In the genomic region with DNA sequence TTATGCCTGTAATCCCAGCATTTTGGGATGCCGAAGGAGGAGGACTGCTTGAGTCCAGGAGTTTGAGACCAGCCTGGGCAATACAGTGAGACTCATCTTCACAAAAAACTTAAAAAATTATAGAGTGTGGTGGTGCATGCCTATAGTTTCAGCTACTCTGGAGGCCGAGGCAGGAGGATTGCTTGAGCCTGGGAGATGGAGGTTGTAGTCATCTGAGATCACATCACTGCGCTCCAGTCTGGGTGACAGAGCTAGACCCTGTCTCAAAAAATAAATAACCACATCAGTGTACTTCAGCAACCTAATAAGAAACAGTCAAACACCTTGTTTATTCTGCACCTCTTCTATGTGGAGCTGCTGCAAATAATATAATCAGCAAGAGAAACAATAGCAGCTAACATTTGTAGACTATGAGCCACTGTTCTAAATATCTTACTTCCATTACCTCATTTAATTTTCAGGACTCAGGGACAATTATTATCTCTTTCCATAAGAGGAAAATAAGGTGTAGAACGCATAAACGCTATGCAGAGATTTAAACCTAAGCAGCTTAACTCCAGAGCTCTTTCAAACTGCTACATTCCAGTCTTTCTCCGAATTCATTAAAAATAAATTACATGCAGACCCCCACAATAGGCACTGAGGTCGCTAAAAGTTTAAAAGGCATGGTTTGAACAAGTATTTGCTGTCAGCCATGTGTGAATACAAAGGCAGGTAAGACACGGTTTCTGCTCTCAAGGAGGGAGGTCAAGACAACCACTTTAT, we compare ENCODE assay signal across 8 cellular contexts. TPM values are rescaled to one million over a fixed set of nuclear protein-coding genes. Genes with fewer than 3 reads are reported as not detected.
DNase-seq lines count a peak whose midpoint lies in the region; TF ChIP-seq lines count a peak whose summit lies in the region.

No MANE protein-coding gene starts in this region.

- H3K27ac ChIP-seq in DOHH2 (ENCODE audit: low read depth, low read length), result no peak overlapping the region
- no peak overlapping the region for H3K27ac ChIP-seq in OCI-LY1 (ENCODE audit: low read depth, low read length, poor library complexity, severe bottlenecking)
- no peak overlapping the region for H3K27ac ChIP-seq in endodermal cell (ENCODE audit: low read depth, low read length)

- H3K4me3 ChIP-seq in DOHH2 (ENCODE audit: low read length) (peak overlapping the region; percentile 97), OCI-LY1 (ENCODE audit: low read depth, low read length, poor library complexity, severe bottlenecking) (peak overlapping the region; percentile 93), endodermal cell (ENCODE audit: low read length) (peak overlapping the region; percentile 93)

- H3K36me3 Mint-ChIP-seq in endodermal cell (ENCODE audit: low read depth) (peaks cover 33% of the 10 kb centered on the region), osteocyte (ENCODE audit: unreplicated experiment) (peaks cover 9% of the 10 kb centered on the region)

- H3K4me3 Mint-ChIP-seq in endodermal cell (peak overlapping the region; percentile 98), osteocyte (ENCODE audit: unreplicated experiment) (peak overlapping the region; percentile 96)

- H3K4me1 ChIP-seq in DOHH2 (ENCODE audit: control insufficient read depth, low read length) (peaks cover 27% of the 10 kb centered on the region), OCI-LY1 (ENCODE audit: insufficient read depth, low read length, severe bottlenecking) (peaks cover 29% of the 10 kb centered on the region), endodermal cell (ENCODE audit: control insufficient read depth, insufficient read depth, low read length) (no peaks in the 10 kb centered on the region)

- peaks cover 33% of the 10 kb centered on the region for H3K4me1 Mint-ChIP-seq in endodermal cell
- H3K4me1 Mint-ChIP-seq in osteocyte (ENCODE audit: unreplicated experiment), result peaks cover 22% of the 10 kb centered on the region

- no peak for DNase-seq in endodermal cell
- DNase-seq in osteocyte (ENCODE audit: extremely low spot score, unreplicated experiment), result no peak
- no peak for DNase-seq in hippocampal formation (lab: John Stamatoyannopoulos, UW)
- DNase-seq in NCI-H446 treated with DMSO at 0.1 percent for 48 hours (lab: John Stamatoyannopoulos, UW), result no peak
- DNase-seq in SKM-1 treated with dmso at 0.1 percent for 144 hours (lab: John Stamatoyannopoulos, UW; ENCODE audit: unreplicated experiment), result no peak
- DNase-seq in globus pallidus (ENCODE audit: low spot score), result no peak

- H3K79me2 ChIP-seq in DOHH2 (ENCODE audit: control insufficient read depth, low read length) (peaks cover 42% of the 10 kb centered on the region), OCI-LY1 (ENCODE audit: insufficient read depth, low read length) (peaks cover 11% of the 10 kb centered on the region; the same call in 1 of the 2 replicates)

- no peak overlapping the region for H2AFZ ChIP-seq in OCI-LY1 (ENCODE audit: low read length)

- H3K9ac ChIP-seq in OCI-LY1 (ENCODE audit: low read length), result peak overlapping the region; percentile 91
- peak overlapping the region; percentile 88 for H3K9ac ChIP-seq in endodermal cell (ENCODE audit: extremely low read depth, low read length, poor library complexity, severe bottlenecking)

- 28 to 38% methylated on average over 5 to 8 of the region's 8 CpGs for WGBS in endodermal cell (ENCODE audit: insufficient coverage in 1 of 2, insufficient read length in 1 of 2), 2 experiments

- no peaks in the 10 kb centered on the region for H3K9me3 Mint-ChIP-seq in endodermal cell
- H3K9me3 Mint-ChIP-seq in osteocyte (ENCODE audit: unreplicated experiment), result no peaks in the 10 kb centered on the region

- peaks cover 45% of the 10 kb centered on the region for H3K36me3 ChIP-seq in DOHH2 (ENCODE audit: control insufficient read depth, low read length)
- peaks cover 24% of the 10 kb centered on the region for H3K36me3 ChIP-seq in OCI-LY1 (ENCODE audit: insufficient read depth, low read length)
- peaks cover 33% of the 10 kb centered on the region for H3K36me3 ChIP-seq in endodermal cell (ENCODE audit: control insufficient read depth, insufficient read depth, low read length)

- H3K27me3 Mint-ChIP-seq in endodermal cell (ENCODE audit: insufficient read depth) (no peaks in the 10 kb centered on the region), osteocyte (ENCODE audit: unreplicated experiment) (peaks cover 2% of the 10 kb centered on the region)

- H3K27me3 ChIP-seq in DOHH2 (ENCODE audit: control insufficient read depth, low read length) (no peaks in the 10 kb centered on the region), OCI-LY1 (ENCODE audit: insufficient read depth, low read length) (no peaks in the 10 kb centered on the region), endodermal cell (ENCODE audit: control insufficient read depth, insufficient read depth, low read length, poor library complexity, severe bottlenecking) (no peaks in the 10 kb centered on the region)

- H3K9me2 ChIP-seq in DOHH2 (replicated peaks; ENCODE audit: control insufficient read depth, low read length) (no peaks in the 10 kb centered on the region), OCI-LY1 (ENCODE audit: low read depth, low read length) (no peaks in the 10 kb centered on the region)

- H3K27ac Mint-ChIP-seq in endodermal cell (peak overlapping the region; percentile 99), osteocyte (ENCODE audit: unreplicated experiment) (no peak overlapping the region)

- H3K9me3 ChIP-seq in DOHH2 (ENCODE audit: control insufficient read depth, insufficient read depth, low read length), result no peaks in the 10 kb centered on the region
- no peaks in the 10 kb centered on the region; the same call in 1 of the 2 replicates for H3K9me3 ChIP-seq in OCI-LY1 (ENCODE audit: low read length)
- no peaks in the 10 kb centered on the region for H3K9me3 ChIP-seq in endodermal cell (ENCODE audit: control insufficient read depth, low read length)

- H3F3A ChIP-seq in DOHH2 (ENCODE audit: control insufficient read depth, insufficient read depth) (peaks cover 3% of the 10 kb centered on the region), OCI-LY1 (ENCODE audit: insufficient read depth, low read length) (no peaks in the 10 kb centered on the region)

- H4K20me1 ChIP-seq in DOHH2 (ENCODE audit: control insufficient read depth, insufficient read depth, low read depth, low read length) (no peaks in the 10 kb centered on the region), OCI-LY1 (ENCODE audit: insufficient read depth, low read length) (no peaks in the 10 kb centered on the region)

- H3K4me2 ChIP-seq in DOHH2 (ENCODE audit: low read length) (peak overlapping the region; percentile 73), OCI-LY1 (ENCODE audit: low read length) (peak overlapping the region; percentile 66)

- TF ChIP-seq CTCF in DOHH2 (IDR thresholded peaks at IDR 0.05; ENCODE audit: low read depth, low read length, poor library complexity, severe bottlenecking) (no peak), OCI-LY1 (IDR thresholded peaks at IDR 0.05; ENCODE audit: low read length) (no peak), endodermal cell (conservative IDR thresholded peaks at IDR 0.05) (no peak), osteocyte (IDR thresholded peaks at IDR 0.05) (no peak)

RNA-seq across cellular contexts. Expression of a gene that starts 1.2 kb away (rescaled TPM):
- 10 to 100 TPM; 45.8 to 53.7 TPM for total RNA-seq in endodermal cell
- 47.8 TPM for polyA plus RNA-seq in endodermal cell (2013, experiment 1 of 2)
- 48.5 TPM for polyA plus RNA-seq in endodermal cell (2013, experiment 2 of 2)
- total RNA-seq in osteocyte, result 11.1 and 11.6 TPM in 2 replicates
